In the genomic region with DNA sequence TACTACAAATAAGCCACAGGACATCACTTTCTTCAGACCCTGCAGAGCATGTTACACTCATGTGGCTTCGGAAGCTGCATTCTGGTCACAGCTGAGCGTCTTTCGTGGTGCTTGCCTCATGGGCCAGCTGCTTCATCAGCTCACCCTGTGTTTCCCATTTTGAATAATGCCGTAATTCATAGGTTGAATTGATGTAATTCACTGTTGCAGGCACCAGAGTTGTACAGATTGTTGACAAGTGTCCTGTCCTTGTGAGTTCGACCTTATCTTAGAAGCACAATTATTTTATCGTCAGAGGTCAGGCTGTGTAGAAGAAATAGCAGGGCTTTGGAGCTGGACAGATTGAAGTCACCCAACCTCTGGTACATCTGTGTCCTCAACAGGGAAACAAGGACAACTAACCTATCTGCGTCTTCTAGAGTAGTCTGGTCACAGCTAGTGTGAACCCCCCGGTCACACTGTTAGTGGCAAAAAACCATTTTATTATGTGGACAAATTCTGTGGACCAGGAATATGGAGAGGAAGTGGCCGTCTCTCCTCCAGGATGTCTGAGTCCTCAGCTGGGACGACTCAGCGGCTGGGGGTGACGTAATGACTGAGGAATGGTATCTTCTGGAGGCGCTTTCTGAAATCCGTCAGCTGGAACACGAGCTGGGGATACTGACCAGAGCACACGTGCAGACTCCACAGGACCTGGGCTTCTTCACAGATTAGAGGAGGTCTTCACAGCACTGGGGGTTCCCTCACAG, we compare ENCODE assay signal across 11 cellular contexts. TPM values are rescaled to one million over a fixed set of nuclear protein-coding genes. Genes with fewer than 3 reads are reported as not detected.
DNase-seq lines count a peak whose midpoint lies in the region; ATAC-seq, FAIRE-seq and TF ChIP-seq lines count a peak whose summit lies in the region.
"Had no signal": no experiment of that assay in that cellular context is flagged by ENCODE, and none has a peak within 500 bp of the region (broad histone marks: within the 10 kb centered on the region; RNA-seq: fewer than 3 reads in every experiment).

No MANE protein-coding gene starts in this region.

- no peak for TF ChIP-seq POLR2A in body of pancreas (IDR thresholded peaks at IDR 0.05)

- no peaks in the 10 kb centered on the region for H3K36me3 ChIP-seq in body of pancreas (replicated peaks in 1 of 2; ENCODE audit: insufficient read depth in 1 of 2, low read depth in 2 of 2)
- peaks cover 3 to 5% of the 10 kb centered on the region in 2 donors for H3K36me3 ChIP-seq in kidney (ENCODE audit: control insufficient read depth in 1 of 2, insufficient read depth in 2 of 2, low read length in 2 of 2)
- H3K36me3 ChIP-seq in stomach smooth muscle (ENCODE audit: control insufficient read depth in 2 of 2, insufficient read depth in 2 of 2, low read length in 2 of 2) = no peaks in the 10 kb centered on the region

- H3K4me3 Mint-ChIP-seq in T-helper 17 cell = no peak overlapping the region

- ATAC-seq in body of pancreas (peak; percentile 56), T-helper 17 cell (no peak)

- no peak overlapping the region for H3K27ac Mint-ChIP-seq in T-helper 17 cell

- no peaks in the 10 kb centered on the region for H3K27me3 Mint-ChIP-seq in T-helper 17 cell

- H3K27ac ChIP-seq in body of pancreas (peak overlapping the region in 1 of 4 donors; percentile 21), kidney (ENCODE audit: low read depth in 2 of 2, low read length in 2 of 2) (peak overlapping the region; percentile 80 to 89), stomach smooth muscle (ENCODE audit: low read length) (no peak overlapping the region)
- H3K27ac ChIP-seq: parathyroid adenoma had no signal

- intact Hi-C loops in body of pancreas (cut with DNase I) = no loop called here
- intact Hi-C loops in kidney (cut with DNase I) = no loop called here

- WGBS in body of pancreas, 2 donors = 64 to 67% methylated on average over 14 to 16 of the region's 16 CpGs

- peaks cover 19% of the 10 kb centered on the region for H3K4me1 Mint-ChIP-seq in T-helper 17 cell

- H3K4me1 ChIP-seq in body of pancreas (no peaks in the 10 kb centered on the region), kidney (ENCODE audit: control insufficient read depth in 1 of 2, insufficient read depth in 1 of 2, low read depth in 1 of 2, low read length in 2 of 2) (peaks cover 0 to 4% of the 10 kb centered on the region in 2 donors), stomach smooth muscle (ENCODE audit: control insufficient read depth, insufficient read depth, low read length) (peaks cover 19% of the 10 kb centered on the region)
- H3K4me1 ChIP-seq: parathyroid adenoma had no signal

- H3K9me3 ChIP-seq in body of pancreas (no peaks in the 10 kb centered on the region), kidney (ENCODE audit: control insufficient read depth in 1 of 2, low read length in 2 of 2) (no peaks in the 10 kb centered on the region), stomach smooth muscle (ENCODE audit: control insufficient read depth in 2 of 2, low read length in 2 of 2) (no peaks in the 10 kb centered on the region), T-helper 17 cell (ENCODE audit: control insufficient read depth, low read length, poor library complexity, severe bottlenecking) (no peaks in the 10 kb centered on the region)

- H3K27me3 ChIP-seq in body of pancreas = no peaks in the 10 kb centered on the region
- H3K27me3 ChIP-seq in stomach smooth muscle (ENCODE audit: control insufficient read depth in 1 of 2, insufficient read depth in 2 of 2, low read length in 2 of 2) = no peaks in the 10 kb centered on the region

- H3K4me3 ChIP-seq in body of pancreas = no peak overlapping the region
- no peak overlapping the region for H3K4me3 ChIP-seq in kidney (ENCODE audit: low read length in 2 of 2)
- peak overlapping the region; percentile 38 to 44 for H3K4me3 ChIP-seq in stomach smooth muscle (ENCODE audit: low read length in 2 of 2)

- FAIRE-seq in kidney (lab: Jason Lieb, UNC) = no peak

- peak; percentile 75 for DNase-seq in HT1080 (ENCODE audit: low read depth)
- DNase-seq in body of pancreas = peak in 3 of 4 donors; percentile 23 to 48 (median 38)
- peak; percentile 91 for DNase-seq in kidney
- no peak for DNase-seq in GDM1 (lab: John Stamatoyannopoulos, UW)
- no peak for DNase-seq in NCI-H187 (lab: John Stamatoyannopoulos, UW)
- DNase-seq in NCI-H345 treated with DMSO at 0.1 percent for 48 hours (lab: John Stamatoyannopoulos, UW; ENCODE audit: unreplicated experiment) = no peak
- DNase-seq in T-helper 17 cell = no peak
- DNase-seq: activated effector memory CD4-positive, alpha-beta T cell treated with anti-CD3 and anti-CD28 coated beads, Interleukin-2, amount 50 U/mL, for 16 hours; NCI-H2029 had no signal

- TF ChIP-seq CTCF in body of pancreas (IDR thresholded peaks at IDR 0.05) (no peak), kidney (IDR thresholded peaks at IDR 0.05; ENCODE audit: borderline replicate concordance, extremely low read depth, insufficient read depth) (no peak)

- H3K36me3 Mint-ChIP-seq in T-helper 17 cell (ENCODE audit: low read depth) = no peaks in the 10 kb centered on the region

- H3K9ac ChIP-seq in kidney (ENCODE audit: low read length in 2 of 2) (no peak overlapping the region), stomach smooth muscle (ENCODE audit: low read length in 2 of 2) (no peak overlapping the region)
- H3K9ac ChIP-seq: parathyroid adenoma had no signal

RNA-seq across cellular contexts. Expression of a gene that starts 17.8 kb away (rescaled TPM):
- 28.4 and 29.9 TPM in 2 replicates for total RNA-seq in HT1080 (2014; rRNA removed; shearing (Covaris generic))
- 13.5 TPM in 2 replicates for polyA plus RNA-seq in HT1080 (2015; cell fraction: cytosol; rRNA removed)
- 14.3 and 17.0 TPM in 2 replicates for polyA plus RNA-seq in HT1080 (2015; cell fraction: nucleus; rRNA removed)
- total RNA-seq in body of pancreas (10 to 100 TPM; 11.2 to 27.4 TPM), kidney (25.2 TPM), T-helper 17 cell (10 to 100 TPM; 11.5 to 15.3 TPM)
- 7.9 TPM for polyA plus RNA-seq in kidney (ENCODE audit: insufficient read depth, low read depth, low replicate concordance)

Comparison
In these comparisons a context has a peak if more than half of its experiments do, and no peak if none do; other contexts are left out.
1. DNase-seq: peak in HT1080 (single experiment), body of pancreas (3 of 4) and kidney (single experiment); none in GDM1 (single experiment), NCI-H187 (0 of 2), NCI-H345 treated with DMSO at 0.1 percent for 48 hours (single experiment) and T-helper 17 cell (0 of 3).
2. H3K4me3 ChIP-seq: peak in stomach smooth muscle (2 of 2); none in body of pancreas (0 of 2) and kidney (0 of 2).